Comparison of ENCODE assay signal across 20 cellular contexts in genomic region chr1:225872075-225872430, GRCh38. TPM values are rescaled to one million over a fixed set of nuclear protein-coding genes. Genes with fewer than 3 reads are reported as not detected.
DNase-seq lines count a peak whose midpoint lies in the region; ATAC-seq, FAIRE-seq and TF ChIP-seq lines count a peak whose summit lies in the region.
"Had no signal": no experiment of that assay in that cellular context is flagged by ENCODE, and none has a peak within 500 bp of the region (broad histone marks: within the 10 kb centered on the region; RNA-seq: fewer than 3 reads in every experiment).

No MANE protein-coding gene starts in this region.

- H3K27me3 ChIP-seq in CD8-positive, alpha-beta memory T cell (ENCODE audit: insufficient read depth, low read length, poor library complexity, severe bottlenecking), result no peaks in the 10 kb centered on the region
- H3K27me3 ChIP-seq in mucosa of stomach (ENCODE audit: control insufficient read depth, insufficient read depth, low read length), result no peaks in the 10 kb centered on the region
- H3K27me3 ChIP-seq: foreskin keratinocyte, left lung, neural progenitor cell had no signal

- DNase-seq in A549 (ENCODE audit: low read depth in 1 of 2, low spot score in 1 of 2), result no peak
- DNase-seq in CD8-positive, alpha-beta memory T cell, result no peak
- DNase-seq in activated CD4-positive, alpha-beta memory T cell treated with anti-CD3 and anti-CD28 coated beads for 36 hours, result no peak
- no peak for DNase-seq in NCI-H187 treated with DMSO at 0.1 percent for 48 hours (lab: John Stamatoyannopoulos, UW)
- no peak for DNase-seq in SK-N-DZ (ENCODE audit: low spot score)
- no peak for DNase-seq in WTC11 (ENCODE audit: low spot score)
- DNase-seq: activated CD4-positive, alpha-beta T cell treated with anti-CD3 and anti-CD28 coated beads for 4 hours; activated effector memory CD4-positive, alpha-beta T cell treated with Interleukin-2 at 50 U/mL for 16 hours; anterior cingulate cortex; caudate nucleus; effector CD4-positive, alpha-beta T cell; erythroblast; foreskin keratinocyte; left lung; NCI-H1105 had no signal

- H3K4me3 ChIP-seq in A549 (no peak overlapping the region), mucosa of stomach (ENCODE audit: low read length) (no peak overlapping the region)
- H3K4me3 ChIP-seq in CD8-positive, alpha-beta memory T cell (ENCODE audit: low read length), result no peak overlapping the region
- H3K4me3 ChIP-seq: left lung, neural progenitor cell, prostate gland had no signal

- no peak for ATAC-seq in A549
- ATAC-seq in WTC11, result no peak
- ATAC-seq: foreskin keratinocyte, left lung had no signal

- peak overlapping the region; percentile 57 for H3K4me2 ChIP-seq in A549
- H3K4me2 ChIP-seq: neural progenitor cell had no signal

- no peak for FAIRE-seq in A549 (lab: Jason Lieb, UNC)
- FAIRE-seq: TTC549 had no signal

- TF ChIP-seq CTCF in A549 (IDR thresholded peaks at IDR 0.05) (no peak), WTC11 (IDR thresholded peaks at IDR 0.05) (no peak)

- no peak for TF ChIP-seq POLR2A in A549 (IDR thresholded peaks at IDR 0.05; ENCODE audit: low read length)

- 35% methylated on average over 3 of the region's 3 CpGs for WGBS in A549 (ENCODE audit: missing lambda C conversion rate)

- no peak for TF ChIP-seq RAD21 in A549 (conservative IDR thresholded peaks at IDR 0.05 in 1 of 2, IDR thresholded peaks at IDR 0.05 in 1 of 2)

- H3K4me1 ChIP-seq in A549 (peaks cover 29% of the 10 kb centered on the region), mucosa of stomach (ENCODE audit: control insufficient read depth, insufficient read depth, low read length) (peaks cover 60% of the 10 kb centered on the region)
- peaks cover 37% of the 10 kb centered on the region for H3K4me1 ChIP-seq in CD8-positive, alpha-beta memory T cell (ENCODE audit: insufficient read depth, low read length)
- H3K4me1 ChIP-seq: neural progenitor cell, prostate gland had no signal

- H3K4me3 Mint-ChIP-seq in CD8-positive, alpha-beta memory T cell, result peak overlapping the region in 2 of 7 donors; percentile 26 to 33
- H3K4me3 Mint-ChIP-seq in activated CD4-positive, alpha-beta memory T cell treated with anti-CD3 and anti-CD28 coated beads for 36 hours, result no peak overlapping the region
- H3K4me3 Mint-ChIP-seq in WTC11, result no peak overlapping the region
- H3K4me3 Mint-ChIP-seq: neural progenitor cell had no signal

- POLR2A ChIA-PET in A549 (lab: Yijun Ruan, JAX), result interaction anchor here (0.9 to 1.9 kb wide), 3 partner anchors 10 to 191 kb away, joined by 3 to 14 read pairs (median 4); partner anchors contain the start of genes H3-3A, PYCR2 and TMEM63A
- POLR2A ChIA-PET in CD8-positive, alpha-beta memory T cell (lab: Charles Lee), result interaction anchor here (1.2 to 1.5 kb wide), 2 partner anchors 9 to 26 kb away, joined by 4 to 6 read pairs; no protein-coding TSS in a partner anchor
- POLR2A ChIA-PET in activated CD4-positive, alpha-beta memory T cell treated with anti-CD3 and anti-CD28 coated beads for 36 hours (lab: Charles Lee), result no interaction called here
- POLR2A ChIA-PET in WTC11 (lab: Charles Lee), result interaction anchor here (0.7 kb wide), 1 partner anchor 326 kb away, joined by 4 read pairs; no protein-coding TSS in a partner anchor

- H3K27ac ChIP-seq in A549, result peak overlapping the region in 1 of 2 experiments; percentile 30; a peak in 1 of 6 replicates
- H3K27ac ChIP-seq in CD8-positive, alpha-beta memory T cell (ENCODE audit: low read depth, low read length), result no peak overlapping the region
- H3K27ac ChIP-seq: foreskin keratinocyte, left lung, neural progenitor cell, prostate gland had no signal

- peak overlapping the region in 6 of 8 donors; percentile 47 to 83 (median 72) for H3K27ac Mint-ChIP-seq in CD8-positive, alpha-beta memory T cell
- H3K27ac Mint-ChIP-seq in activated CD4-positive, alpha-beta memory T cell treated with anti-CD3 and anti-CD28 coated beads for 36 hours, result peak overlapping the region; percentile 36
- no peak overlapping the region for H3K27ac Mint-ChIP-seq in WTC11
- H3K27ac Mint-ChIP-seq: neural progenitor cell had no signal

- peak overlapping the region; percentile 20 for H3K9ac ChIP-seq in mucosa of stomach (ENCODE audit: low read length)
- H3K9ac ChIP-seq: neural progenitor cell had no signal

- CTCF ChIA-PET in A549 (lab: Yijun Ruan, JAX), result interaction anchor here (0.6 to 2.4 kb wide), 8 partner anchors 11 to 326 kb away, joined by 3 to 11 read pairs (median 3); partner anchors contain the start of genes SRP9 and TMEM63A
- CTCF ChIA-PET in CD8-positive, alpha-beta memory T cell (lab: Charles Lee), result interaction anchor here (1.4 kb wide), 1 partner anchor 10 kb away, joined by 7 read pairs; the partner anchor contains the start of gene TMEM63A
- CTCF ChIA-PET in activated CD4-positive, alpha-beta memory T cell treated with anti-CD3 and anti-CD28 coated beads for 36 hours (lab: Charles Lee), result interaction anchor here (0.6 kb wide), 1 partner anchor 540 kb away, joined by 3 read pairs; no protein-coding TSS in a partner anchor
- CTCF ChIA-PET in WTC11 (lab: Charles Lee), result interaction anchor here (0.7 to 1.8 kb wide), 5 partner anchors 9 to 922 kb away, joined by 3 to 8 read pairs (median 3); no protein-coding TSS in a partner anchor

- peaks cover 61 to 75% (median 74%) of the 10 kb centered on the region in 3 donors for H3K4me1 Mint-ChIP-seq in CD8-positive, alpha-beta memory T cell
- H3K4me1 Mint-ChIP-seq in activated CD4-positive, alpha-beta memory T cell treated with anti-CD3 and anti-CD28 coated beads for 36 hours (ENCODE audit: low read depth), result peaks cover 46% of the 10 kb centered on the region
- H3K4me1 Mint-ChIP-seq in WTC11, result peaks cover 26% of the 10 kb centered on the region

- H3K36me3 Mint-ChIP-seq in CD8-positive, alpha-beta memory T cell, result peaks cover 4 to 90% (median 18%) of the 10 kb centered on the region in 3 donors
- peaks cover 22% of the 10 kb centered on the region for H3K36me3 Mint-ChIP-seq in activated CD4-positive, alpha-beta memory T cell treated with anti-CD3 and anti-CD28 coated beads for 36 hours
- H3K36me3 Mint-ChIP-seq in WTC11, result peaks cover 63% of the 10 kb centered on the region

- no peaks in the 10 kb centered on the region for H3K9me3 Mint-ChIP-seq in CD8-positive, alpha-beta memory T cell
- no peaks in the 10 kb centered on the region for H3K9me3 Mint-ChIP-seq in activated CD4-positive, alpha-beta memory T cell treated with anti-CD3 and anti-CD28 coated beads for 36 hours
- no peaks in the 10 kb centered on the region for H3K9me3 Mint-ChIP-seq in WTC11
- H3K9me3 Mint-ChIP-seq: neural progenitor cell had no signal

- intact Hi-C loops in activated CD4-positive, alpha-beta memory T cell treated with anti-CD3 and anti-CD28 coated beads for 36 hours (cut with micrococcal nuclease), result no loop called here

- no peaks in the 10 kb centered on the region for H3K27me3 Mint-ChIP-seq in CD8-positive, alpha-beta memory T cell
- H3K27me3 Mint-ChIP-seq in activated CD4-positive, alpha-beta memory T cell treated with anti-CD3 and anti-CD28 coated beads for 36 hours, result no peaks in the 10 kb centered on the region
- no peaks in the 10 kb centered on the region for H3K27me3 Mint-ChIP-seq in WTC11 (ENCODE audit: low read depth)

- H3K9me3 ChIP-seq in A549 (no peaks in the 10 kb centered on the region), mucosa of stomach (ENCODE audit: control insufficient read depth, low read length) (no peaks in the 10 kb centered on the region)
- no peaks in the 10 kb centered on the region for H3K9me3 ChIP-seq in CD8-positive, alpha-beta memory T cell (ENCODE audit: low read length)
- H3K9me3 ChIP-seq: left lung, prostate gland had no signal

- H3K36me3 ChIP-seq in CD8-positive, alpha-beta memory T cell (ENCODE audit: insufficient read depth, low read length), result peaks cover 79% of the 10 kb centered on the region
- H3K36me3 ChIP-seq in mucosa of stomach (ENCODE audit: control insufficient read depth, insufficient read depth, low read length), result peaks cover 9% of the 10 kb centered on the region
- H3K36me3 ChIP-seq: neural progenitor cell had no signal

- TF ChIP-seq EP300 in A549 (IDR thresholded peaks at IDR 0.05), result no peak

RNA-seq across cellular contexts. Expression of gene TMEM63A, which starts 10.1 kb away (rescaled TPM):
- 9.5 and 12.4 TPM in 2 replicates for polyA plus RNA-seq in A549 (2011; rRNA removed)
- polyA plus RNA-seq in A549 (2012; cell fraction: cytosol; rRNA removed), result 6.0 and 7.3 TPM in 2 replicates
- 45.6 and 50.6 TPM in 2 replicates for polyA plus RNA-seq in A549 (2012; cell fraction: nucleus; rRNA removed)
- 6.9 to 7.5 TPM (median 7.4 TPM) in 3 replicates for polyA plus RNA-seq in A549 (2017; fragmentation: RNase III; extraction: RNeasy Plus Mini Kit Qiagen cat#74134 plus additional on column Dnase treatment)
- 16.4 and 25.5 TPM in 2 replicates for polyA minus RNA-seq in A549 (2011; rRNA and poly(A)+ RNA removed)
- total RNA-seq in CD8-positive, alpha-beta memory T cell, result 10 to 100 TPM; 51.4 to 55.5 TPM
- polyA plus RNA-seq in CD8-positive, alpha-beta memory T cell, result 50.6 TPM
- total RNA-seq in activated CD4-positive, alpha-beta memory T cell treated with anti-CD3 and anti-CD28 coated beads for 36 hours, result 10 to 100 TPM; 52.2 to 59.1 TPM
- polyA plus RNA-seq in SK-N-DZ (2014; cell fraction: cytosol; rRNA removed), result 0.13 and 1.2 TPM in 2 replicates
- polyA plus RNA-seq in SK-N-DZ (2014; cell fraction: nucleus; rRNA removed), result 0.49 and 1.0 TPM in 2 replicates
- 61.1 to 91.7 TPM (median 69.3 TPM) in 3 replicates for total RNA-seq in WTC11 (2021)

RNA-seq across cellular contexts. Expression of gene LEFTY1, which starts 16.9 kb away (rescaled TPM):
- polyA plus RNA-seq in A549 (2011; rRNA removed), result 0.93 and 1.00 TPM in 2 replicates
- polyA plus RNA-seq in A549 (2012; cell fraction: cytosol; rRNA removed), result 0.30 and 0.34 TPM in 2 replicates
- 0.61 and 0.64 TPM in 2 replicates for polyA plus RNA-seq in A549 (2012; cell fraction: nucleus; rRNA removed)
- polyA plus RNA-seq in A549 (2017; fragmentation: RNase III; extraction: RNeasy Plus Mini Kit Qiagen cat#74134 plus additional on column Dnase treatment), result 0.10 to 0.32 TPM (median 0.24 TPM) in 3 replicates
- 0.29 TPM in 1 of 2 replicates, not detected in the other for polyA minus RNA-seq in A549 (2011; rRNA and poly(A)+ RNA removed)
- not detected for total RNA-seq in CD8-positive, alpha-beta memory T cell
- 0.21 TPM for polyA plus RNA-seq in CD8-positive, alpha-beta memory T cell
- total RNA-seq in activated CD4-positive, alpha-beta memory T cell treated with anti-CD3 and anti-CD28 coated beads for 36 hours, result under 1 TPM in 1 of 2 experiments, not detected in 1; 0.19 TPM
- polyA plus RNA-seq in SK-N-DZ (2014; cell fraction: cytosol; rRNA removed), result not detected in 2 replicates
- polyA plus RNA-seq in SK-N-DZ (2014; cell fraction: nucleus; rRNA removed), result not detected in 2 replicates
- 47.0 to 52.9 TPM (median 49.0 TPM) in 3 replicates for total RNA-seq in WTC11 (2021)
- total RNA-seq: foreskin keratinocyte, NCI-H460 had no signal
- polyA plus RNA-seq: foreskin keratinocyte had no signal

RNA-seq across cellular contexts. Expression of gene PYCR2, which starts 52.0 kb away (rescaled TPM):
- polyA plus RNA-seq in A549 (2011; rRNA removed), result 45.4 and 45.8 TPM in 2 replicates
- 74.5 and 87.9 TPM in 2 replicates for polyA plus RNA-seq in A549 (2012; cell fraction: cytosol; rRNA removed)
- polyA plus RNA-seq in A549 (2012; cell fraction: nucleus; rRNA removed), result 120 and 161 TPM in 2 replicates
- 48.1 to 56.3 TPM (median 50.5 TPM) in 3 replicates for polyA plus RNA-seq in A549 (2017; fragmentation: RNase III; extraction: RNeasy Plus Mini Kit Qiagen cat#74134 plus additional on column Dnase treatment)
- 48.0 and 55.9 TPM in 2 replicates for polyA minus RNA-seq in A549 (2011; rRNA and poly(A)+ RNA removed)
- 100 to 1,000 TPM; 130 to 131 TPM for total RNA-seq in CD8-positive, alpha-beta memory T cell
- 92.5 TPM for polyA plus RNA-seq in CD8-positive, alpha-beta memory T cell
- 100 to 1,000 TPM; 127 TPM for total RNA-seq in activated CD4-positive, alpha-beta memory T cell treated with anti-CD3 and anti-CD28 coated beads for 36 hours
- 60.0 and 70.2 TPM in 2 replicates for polyA plus RNA-seq in SK-N-DZ (2014; cell fraction: cytosol; rRNA removed)
- 102 and 118 TPM in 2 replicates for polyA plus RNA-seq in SK-N-DZ (2014; cell fraction: nucleus; rRNA removed)
- 81.5 to 90.3 TPM (median 86.0 TPM) in 3 replicates for total RNA-seq in WTC11 (2021)

Comparison
In these comparisons a context has a peak if more than half of its experiments do, and no peak if none do; other contexts are left out.
1. RNA of gene LEFTY1, which starts 16.9 kb away (total RNA-seq): 47.0 to 52.9 TPM in WTC11; 0.19 TPM in activated CD4-positive, alpha-beta memory T cell treated with anti-CD3 and anti-CD28 coated beads for 36 hours and not detected in CD8-positive, alpha-beta memory T cell; every median in the first group is over 10 times any median in the second.